ENCODE assay signal across 11 cellular contexts in genomic region chr3:112185423-112186035, GRCh38. TPM values are rescaled to one million over a fixed set of nuclear protein-coding genes. Genes with fewer than 3 reads are reported as not detected.
DNase-seq lines count a peak whose midpoint lies in the region; ATAC-seq and TF ChIP-seq lines count a peak whose summit lies in the region.
"Not testable (repeated sequence)": the region's sequence is repeated elsewhere in the genome, so short reads cannot be mapped to it uniquely, and the experiment has no call there.
"Had no signal": no experiment of that assay in that cellular context is flagged by ENCODE, and none has a peak within 500 bp of the region (broad histone marks: within the 10 kb centered on the region; RNA-seq: fewer than 3 reads in every experiment).

No MANE protein-coding gene starts in this region.

- not testable (repeated sequence) for H3K9me3 ChIP-seq in AG04450 (ENCODE audit: control insufficient read depth, insufficient read depth, low read length); cardiac muscle cell (ENCODE audit: low read depth)

- not testable (repeated sequence) for H3K4me1 ChIP-seq in cardiac muscle cell (ENCODE audit: low read depth)

- intact Hi-C loops in left colon (cut with DNase I, micrococcal nuclease): not testable (repeated sequence)

- H3K9me3 Mint-ChIP-seq in activated CD8-positive, alpha-beta memory T cell treated with anti-CD3 and anti-CD28 coated beads, Interleukin-2, amount 10 ng/mL, durations not matched to agents 7 days and 5 days (ENCODE audit: low read depth); chondrocyte (ENCODE audit: low read depth); stimulated activated memory B cell treated with anti-CD40 and anti-IgM and Interleukin-4, amounts not matched to agents 10 μg/mL and 1 μg/mL and 100 μg/mL, for 72 hours: not testable (repeated sequence)
- H3K9me3 Mint-ChIP-seq in nephron progenitor cell: peaks cover 17% of the 10 kb centered on the region

- H3K4me3 ChIP-seq in AG04450 (ENCODE audit: low read depth, low read length) (peak overlapping the region; percentile 33), H7 (ENCODE audit: insufficient read depth, low read depth, low read length) (peak overlapping the region; percentile 21), cardiac muscle cell (peak overlapping the region; percentile 3)

- not testable (repeated sequence) for TF ChIP-seq CTCF in AG04450 (IDR thresholded peaks at IDR 0.05; ENCODE audit: low read depth, low read length); chondrocyte (IDR thresholded peaks at IDR 0.05); cardiac muscle cell (IDR thresholded peaks at IDR 0.05; ENCODE audit: low read depth, low read length); nephron progenitor cell (IDR thresholded peaks at IDR 0.05)

- CTCF ChIA-PET in AG04450 (lab: Charles Lee); activated CD8-positive, alpha-beta memory T cell treated with anti-CD3 and anti-CD28 coated beads, Interleukin-2, amount 10 ng/mL, durations not matched to agents 7 days and 5 days (lab: Charles Lee): not testable (repeated sequence)

- not testable (repeated sequence) for H3K4me3 Mint-ChIP-seq in activated CD8-positive, alpha-beta memory T cell treated with anti-CD3 and anti-CD28 coated beads, Interleukin-2, amount 10 ng/mL, durations not matched to agents 7 days and 5 days; stimulated activated memory B cell treated with anti-CD40 and anti-IgM and Interleukin-4, amounts not matched to agents 10 μg/mL and 1 μg/mL and 100 μg/mL, for 72 hours
- H3K4me3 Mint-ChIP-seq in chondrocyte (ENCODE audit: unreplicated experiment) (peak overlapping the region; percentile 44), nephron progenitor cell (peak overlapping the region; percentile 73)

- not testable (repeated sequence) for H3K36me3 ChIP-seq in H7 (replicated peaks; ENCODE audit: control insufficient read depth, insufficient read depth, low read length); cardiac muscle cell

- peak; percentile 30 for ATAC-seq in activated CD8-positive, alpha-beta memory T cell treated with anti-CD3 and anti-CD28 coated beads, Interleukin-2, amount 10 ng/mL, durations not matched to agents 7 days and 5 days
- ATAC-seq in left colon: peak; percentile 42
- peak; percentile 57 for ATAC-seq in stimulated activated memory B cell treated with anti-CD40 and anti-IgM and Interleukin-4, amounts not matched to agents 10 μg/mL and 1 μg/mL and 100 μg/mL, for 72 hours

- POLR2A ChIA-PET in AG04450 (lab: Yijun Ruan, JAX): not testable (repeated sequence)

- not testable (repeated sequence) for H3K27ac Mint-ChIP-seq in activated CD8-positive, alpha-beta memory T cell treated with anti-CD3 and anti-CD28 coated beads, Interleukin-2, amount 10 ng/mL, durations not matched to agents 7 days and 5 days; chondrocyte (ENCODE audit: unreplicated experiment); nephron progenitor cell; stimulated activated memory B cell treated with anti-CD40 and anti-IgM and Interleukin-4, amounts not matched to agents 10 μg/mL and 1 μg/mL and 100 μg/mL, for 72 hours

- H3K36me3 Mint-ChIP-seq in activated CD8-positive, alpha-beta memory T cell treated with anti-CD3 and anti-CD28 coated beads, Interleukin-2, amount 10 ng/mL, durations not matched to agents 7 days and 5 days; chondrocyte (ENCODE audit: low read depth); stimulated activated memory B cell treated with anti-CD40 and anti-IgM and Interleukin-4, amounts not matched to agents 10 μg/mL and 1 μg/mL and 100 μg/mL, for 72 hours: not testable (repeated sequence)
- peaks cover 11% of the 10 kb centered on the region for H3K36me3 Mint-ChIP-seq in nephron progenitor cell (ENCODE audit: low read depth)

- not testable (repeated sequence) for H3K27ac ChIP-seq in AG04450 (ENCODE audit: low read depth, low read length); cardiac muscle cell

- H3K4me1 Mint-ChIP-seq in activated CD8-positive, alpha-beta memory T cell treated with anti-CD3 and anti-CD28 coated beads, Interleukin-2, amount 10 ng/mL, durations not matched to agents 7 days and 5 days; chondrocyte (ENCODE audit: low read depth); nephron progenitor cell; stimulated activated memory B cell treated with anti-CD40 and anti-IgM and Interleukin-4, amounts not matched to agents 10 μg/mL and 1 μg/mL and 100 μg/mL, for 72 hours: not testable (repeated sequence)

- not testable (repeated sequence) for H3K27me3 ChIP-seq in AG04450 (ENCODE audit: control insufficient read depth, insufficient read depth, low read length); H7 (ENCODE audit: control insufficient read depth, insufficient read depth, low read length); cardiac muscle cell

- peaks cover 15% of the 10 kb centered on the region for H3K27me3 Mint-ChIP-seq in activated CD8-positive, alpha-beta memory T cell treated with anti-CD3 and anti-CD28 coated beads, Interleukin-2, amount 10 ng/mL, durations not matched to agents 7 days and 5 days
- not testable (repeated sequence) for H3K27me3 Mint-ChIP-seq in chondrocyte (ENCODE audit: low read depth); stimulated activated memory B cell treated with anti-CD40 and anti-IgM and Interleukin-4, amounts not matched to agents 10 μg/mL and 1 μg/mL and 100 μg/mL, for 72 hours
- H3K27me3 Mint-ChIP-seq in nephron progenitor cell (ENCODE audit: low read depth, poor library complexity): peaks cover 15% of the 10 kb centered on the region

- DNase-seq in AG04450 (ENCODE audit: low read depth, low spot score); H7; activated CD8-positive, alpha-beta memory T cell treated with anti-CD3 and anti-CD28 coated beads, Interleukin-2, amount 10 ng/mL, durations not matched to agents 7 days and 5 days; chondrocyte (ENCODE audit: low spot score); left colon: not testable (repeated sequence)
- peak; percentile 7 to 19 for DNase-seq in cardiac muscle cell (ENCODE audit: low read depth in 1 of 2, low spot score in 1 of 2)
- DNase-seq in nephron progenitor cell: peak; percentile 51

RNA-seq across cellular contexts. Expression of gene GCSAM, which starts 52.5 kb away (rescaled TPM):
- polyA plus RNA-seq in AG04450 (2011; rRNA removed) (not detected in 2 replicates), cardiac muscle cell (0.66 and 1.7 TPM in 2 replicates)
- not detected in 2 replicates for polyA minus RNA-seq in AG04450 (2011; rRNA and poly(A)+ RNA removed)
- total RNA-seq in H7 (2014; rRNA removed; shearing (Covaris generic)): not detected in 2 replicates
- total RNA-seq in activated CD8-positive, alpha-beta memory T cell treated with anti-CD3 and anti-CD28 coated beads, Interleukin-2, amount 10 ng/mL, durations not matched to agents 7 days and 5 days: 1 to 10 TPM; 8.6 to 9.5 TPM
- total RNA-seq in chondrocyte (not detected in 3 replicates), cardiac muscle cell (not detected in 2 replicates), left colon (under 1 TPM in 1 of 2 donors, not detected in 1; 0.50 TPM)
- total RNA-seq: A172, NCI-H460, occipital lobe had no signal
